ENCODE assay signal across 8 cellular contexts in the genomic region with DNA sequence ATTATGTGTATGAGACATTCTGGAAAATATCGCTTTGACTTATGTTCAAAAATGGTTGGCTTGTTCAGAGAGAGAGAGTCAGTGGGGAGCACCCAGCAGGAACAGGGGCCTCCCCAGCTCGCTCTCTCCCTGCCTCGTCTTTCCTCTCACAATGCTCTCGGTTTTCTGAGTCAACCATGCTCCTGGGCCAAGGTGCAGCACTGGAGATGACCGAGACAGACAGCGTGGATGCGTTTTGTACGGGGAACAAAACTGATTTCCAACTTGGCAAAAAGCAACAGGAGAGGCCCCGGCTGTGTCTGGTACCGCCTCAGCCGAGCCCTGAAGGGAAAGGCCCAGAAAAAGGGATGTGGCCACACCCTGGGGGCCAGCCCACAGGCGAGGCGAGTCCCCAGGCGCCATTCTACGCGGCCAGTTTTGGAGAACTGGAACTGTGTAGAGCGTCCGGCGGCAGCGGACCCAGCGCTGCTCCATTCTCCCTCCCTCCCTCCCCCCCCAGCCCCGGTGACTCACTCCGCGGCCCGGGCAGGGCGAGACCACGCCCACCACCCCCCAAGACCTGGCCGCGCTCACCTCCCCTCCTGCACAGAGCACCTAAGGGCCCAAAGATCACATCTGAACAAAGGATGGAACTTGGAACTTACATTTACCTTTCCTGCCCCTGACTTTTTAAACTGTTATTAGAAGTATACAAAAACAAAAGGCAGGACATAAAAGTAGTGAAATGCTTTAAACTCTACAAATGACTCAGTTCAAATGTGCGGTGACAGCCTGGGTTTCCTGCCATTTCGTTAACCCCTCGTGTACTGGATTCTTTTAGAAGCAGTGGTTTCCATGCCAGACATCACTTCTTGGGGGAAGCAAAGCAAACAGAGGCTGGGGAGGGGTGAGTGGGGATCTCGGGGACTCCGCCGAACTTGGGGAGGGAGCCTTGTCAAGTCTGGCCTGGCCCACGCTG. TPM values are rescaled to one million over a fixed set of nuclear protein-coding genes. Genes with fewer than 3 reads are reported as not detected.
DNase-seq lines count a peak whose midpoint lies in the region; ATAC-seq and TF ChIP-seq lines count a peak whose summit lies in the region.

No MANE protein-coding gene starts in this region.

- H3K27me3 ChIP-seq in RWPE2 (ENCODE audit: insufficient read depth, poor library complexity, severe bottlenecking) (no peaks in the 10 kb centered on the region), hepatocyte (no peaks in the 10 kb centered on the region), skeletal muscle satellite cell (ENCODE audit: control insufficient read depth, insufficient read depth, low read length) (no peaks in the 10 kb centered on the region)

- peaks cover 83% of the 10 kb centered on the region for H3K4me1 Mint-ChIP-seq in activated naive CD8-positive, alpha-beta T cell treated with anti-CD3 and anti-CD28 coated beads, Interleukin-2, amount 10 ng/mL, durations not matched to agents 7 days and 5 days

- H3K27ac Mint-ChIP-seq in activated naive CD8-positive, alpha-beta T cell treated with anti-CD3 and anti-CD28 coated beads, Interleukin-2, amount 10 ng/mL, durations not matched to agents 7 days and 5 days = peak overlapping the region; percentile 99

- H3K4me2 ChIP-seq in hepatocyte = peak overlapping the region; percentile 84
- peak overlapping the region; percentile 82 for H3K4me2 ChIP-seq in skeletal muscle satellite cell (ENCODE audit: low read length)

- H3K4me3 ChIP-seq in RWPE2 (ENCODE audit: severe bottlenecking) (peak overlapping the region; percentile 22), hepatocyte (no peak overlapping the region), skeletal muscle satellite cell (ENCODE audit: low read length) (peak overlapping the region; percentile 67)

- H3K4me1 ChIP-seq in RWPE2 (ENCODE audit: insufficient read depth, poor library complexity, severe bottlenecking) (peaks cover 19% of the 10 kb centered on the region), hepatocyte (ENCODE audit: insufficient read depth) (peaks cover 14% of the 10 kb centered on the region), skeletal muscle satellite cell (ENCODE audit: control insufficient read depth, insufficient read depth, low read length) (peaks cover 42% of the 10 kb centered on the region)

- H2AFZ ChIP-seq in hepatocyte = peak overlapping the region; percentile 69

- H3K4me3 Mint-ChIP-seq in activated naive CD8-positive, alpha-beta T cell treated with anti-CD3 and anti-CD28 coated beads, Interleukin-2, amount 10 ng/mL, durations not matched to agents 7 days and 5 days = peak overlapping the region; percentile 96

- H3K36me3 ChIP-seq in RWPE2 (ENCODE audit: low read depth) (no peaks in the 10 kb centered on the region), hepatocyte (replicated peaks; ENCODE audit: insufficient read depth, low read depth) (no peaks in the 10 kb centered on the region), skeletal muscle satellite cell (ENCODE audit: insufficient read depth, low read length) (no peaks in the 10 kb centered on the region)

- H3K27ac ChIP-seq in RWPE2 (ENCODE audit: poor library complexity, severe bottlenecking) = peak overlapping the region; percentile 77
- peak overlapping the region; percentile 81 for H3K27ac ChIP-seq in hepatocyte

- H3K9me2 ChIP-seq in hepatocyte (replicated peaks; ENCODE audit: insufficient read depth) = no peaks in the 10 kb centered on the region

- no peaks in the 10 kb centered on the region for H4K20me1 ChIP-seq in hepatocyte (ENCODE audit: insufficient read depth, poor library complexity, severe bottlenecking)

- no peaks in the 10 kb centered on the region for H3K9me3 ChIP-seq in RWPE2 (ENCODE audit: severe bottlenecking)
- H3K9me3 ChIP-seq in hepatocyte (ENCODE audit: low read depth) = no peaks in the 10 kb centered on the region
- H3K9me3 ChIP-seq in skeletal muscle satellite cell (replicated peaks; ENCODE audit: low read length) = no peaks in the 10 kb centered on the region

- no peaks in the 10 kb centered on the region for H3K27me3 Mint-ChIP-seq in activated naive CD8-positive, alpha-beta T cell treated with anti-CD3 and anti-CD28 coated beads, Interleukin-2, amount 10 ng/mL, durations not matched to agents 7 days and 5 days

- H3K9ac ChIP-seq in skeletal muscle satellite cell (ENCODE audit: low read depth, low read length) = peak overlapping the region; percentile 85

- H3K79me2 ChIP-seq in hepatocyte = no peaks in the 10 kb centered on the region

- H3K9me3 Mint-ChIP-seq in activated naive CD8-positive, alpha-beta T cell treated with anti-CD3 and anti-CD28 coated beads, Interleukin-2, amount 10 ng/mL, durations not matched to agents 7 days and 5 days = no peaks in the 10 kb centered on the region

- TF ChIP-seq CTCF in GM13976 (IDR thresholded peaks at IDR 0.05; ENCODE audit: borderline replicate concordance, control extremely low read depth, extremely low read depth, insufficient read depth, missing control alignments) (no peak), RWPE2 (IDR thresholded peaks at IDR 0.05; ENCODE audit: poor library complexity, severe bottlenecking) (no peak), hepatocyte (IDR thresholded peaks at IDR 0.05; ENCODE audit: poor library complexity) (no peak)

- ATAC-seq in HG02938 (IDR thresholded peaks at IDR 0.05; ENCODE audit: unreplicated experiment) (peak; percentile 81), RWPE2 (ENCODE audit: low read depth) (peak; percentile 89)
- ATAC-seq in activated naive CD8-positive, alpha-beta T cell treated with anti-CD3 and anti-CD28 coated beads, Interleukin-2, amount 10 ng/mL, durations not matched to agents 7 days and 5 days (ENCODE audit: low read depth) = peak; percentile 64

- peaks cover 39% of the 10 kb centered on the region for H3K36me3 Mint-ChIP-seq in activated naive CD8-positive, alpha-beta T cell treated with anti-CD3 and anti-CD28 coated beads, Interleukin-2, amount 10 ng/mL, durations not matched to agents 7 days and 5 days

- POLR2A ChIA-PET in activated naive CD8-positive, alpha-beta T cell treated with anti-CD3 and anti-CD28 coated beads, Interleukin-2, amount 10 ng/mL, durations not matched to agents 7 days and 5 days (lab: Charles Lee) = interaction anchor here (1.2 to 5.9 kb wide), 2 partner anchors 10 to 11 kb away, joined by 6 to 79 read pairs; a partner anchor contains a TSS

- peak; percentile 68 for DNase-seq in GM13976 (ENCODE audit: low spot score)
- peak; percentile 88 for DNase-seq in RWPE2 (ENCODE audit: low spot score)
- DNase-seq in activated naive CD8-positive, alpha-beta T cell treated with anti-CD3 and anti-CD28 coated beads, Interleukin-2, amount 10 ng/mL, durations not matched to agents 7 days and 5 days = peak; percentile 78
- peak; percentile 85 for DNase-seq in hepatocyte (ENCODE audit: low spot score)
- no peak for DNase-seq in SHP77 treated with DMSO at 0.1 percent for 48 hours (lab: John Stamatoyannopoulos, UW)
- DNase-seq in Kasumi-1 (lab: John Stamatoyannopoulos, UW) = no peak

- 17% methylated on average over 32 of the region's 36 CpGs for WGBS in hepatocyte (ENCODE audit: low lambda C conversion rate, missing lambda C conversion rate)

- in situ Hi-C loops in GM13976 (cut with MboI; ENCODE audit: low sequenced_read_pairs, unreplicated experiment) = no loop called here

RNA-seq across cellular contexts. Expression of a gene that starts 12.7 kb away (rescaled TPM):
- 10 to 100 TPM; 57.9 to 60.3 TPM for total RNA-seq in activated naive CD8-positive, alpha-beta T cell treated with anti-CD3 and anti-CD28 coated beads, Interleukin-2, amount 10 ng/mL, durations not matched to agents 7 days and 5 days
- 0.77 and 1.4 TPM in 2 replicates for total RNA-seq in hepatocyte
- 0.75 and 0.94 TPM in 2 replicates for polyA plus RNA-seq in hepatocyte
- 3.3 and 4.4 TPM in 2 replicates for total RNA-seq in skeletal muscle satellite cell (2012; rRNA removed)

Comparison
In these comparisons a context has a peak if more than half of its experiments do, and no peak if none do; other contexts are left out.
1. DNase-seq: peak in GM13976 (single experiment), RWPE2 (single experiment), activated naive CD8-positive, alpha-beta T cell treated with anti-CD3 and anti-CD28 coated beads, Interleukin-2, amount 10 ng/mL, durations not matched to agents 7 days and 5 days (single experiment) and hepatocyte (single experiment); none in SHP77 treated with DMSO at 0.1 percent for 48 hours (single experiment) and Kasumi-1 (0 of 2).
2. RNA of a gene that starts 12.7 kb away (total RNA-seq): 57.9 to 60.3 TPM in activated naive CD8-positive, alpha-beta T cell treated with anti-CD3 and anti-CD28 coated beads, Interleukin-2, amount 10 ng/mL, durations not matched to agents 7 days and 5 days; 0.77 to 1.4 TPM in hepatocyte; every median in the first group is over 10 times any median in the second.
3. Peak in every context shown above with its lines, with median percentiles within 50 percentile points of each other: ATAC-seq.